8 cellular contexts compared by ENCODE assay signal in the genomic region with DNA sequence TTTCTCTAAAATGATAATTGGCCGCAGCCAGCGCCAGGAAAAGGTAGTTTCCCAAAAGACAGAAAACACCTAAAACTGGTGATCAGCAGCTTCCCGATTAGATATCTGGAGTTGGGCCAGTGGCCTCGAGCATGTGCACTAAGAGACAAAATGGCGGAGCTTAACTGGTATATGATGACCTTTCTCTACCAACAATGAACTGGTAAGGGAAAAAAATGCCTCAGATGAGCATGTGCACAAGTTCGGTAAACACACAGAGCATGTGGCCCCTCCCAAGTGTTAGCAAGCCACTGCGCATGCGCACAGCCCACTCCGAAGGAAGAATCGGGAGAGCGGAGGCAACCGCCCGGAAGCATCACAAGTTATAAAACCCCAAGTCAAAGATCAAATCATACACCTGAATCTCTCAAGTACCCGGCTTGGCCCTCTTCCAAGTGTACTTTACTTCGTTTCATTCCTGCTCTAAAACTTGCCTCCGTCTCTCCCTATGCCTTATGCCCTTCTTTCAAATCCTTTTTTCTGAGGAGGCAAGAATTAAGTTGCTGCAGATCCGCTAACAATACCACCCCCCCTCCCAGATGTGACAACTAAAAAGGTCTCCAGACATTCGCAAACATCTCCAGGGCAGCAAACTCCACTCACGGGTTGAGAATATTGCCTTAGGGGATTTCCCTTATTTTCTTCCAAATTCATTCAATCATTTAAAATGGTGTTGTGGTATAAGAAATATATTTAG. TPM values are rescaled to one million over a fixed set of nuclear protein-coding genes. Genes with fewer than 3 reads are reported as not detected.
DNase-seq lines count a peak whose midpoint lies in the region; ATAC-seq and TF ChIP-seq lines count a peak whose summit lies in the region.

No MANE protein-coding gene starts in this region.

- H3K27me3 Mint-ChIP-seq in activated CD4-positive, alpha-beta memory T cell treated with anti-CD3 and anti-CD28 coated beads for 36 hours: peaks cover 2% of the 10 kb centered on the region

- no peaks in the 10 kb centered on the region for H3K79me2 ChIP-seq in mesendoderm (ENCODE audit: control insufficient read depth, insufficient read depth, low read length)

- CTCF ChIA-PET in activated CD4-positive, alpha-beta memory T cell treated with anti-CD3 and anti-CD28 coated beads for 36 hours (lab: Charles Lee): interaction anchor here (1.0 kb wide), 1 partner anchor 13 kb away, joined by 3 read pairs; no protein-coding TSS in a partner anchor

- H3K9ac ChIP-seq in duodenal mucosa (ENCODE audit: low read depth in 1 of 2, low read length in 2 of 2): peak overlapping the region; percentile 34 to 47
- no peak overlapping the region for H3K9ac ChIP-seq in mesendoderm (ENCODE audit: low read length)

- no peak overlapping the region for H3K56ac ChIP-seq in mesendoderm (ENCODE audit: low read length)

- H3K4me3 Mint-ChIP-seq in activated CD4-positive, alpha-beta memory T cell treated with anti-CD3 and anti-CD28 coated beads for 36 hours: peak overlapping the region; percentile 76

- H4K8ac ChIP-seq in mesendoderm (ENCODE audit: low read depth, low read length): no peak overlapping the region

- peaks cover 2% of the 10 kb centered on the region for H3K36me3 Mint-ChIP-seq in activated CD4-positive, alpha-beta memory T cell treated with anti-CD3 and anti-CD28 coated beads for 36 hours

- H3K79me1 ChIP-seq in mesendoderm (ENCODE audit: low read length): no peaks in the 10 kb centered on the region

- TF ChIP-seq CTCF in AG09309 (IDR thresholded peaks at IDR 0.05; ENCODE audit: control insufficient read depth, insufficient read depth, low read depth, low read length, missing control alignments) (no peak), lower lobe of right lung (IDR thresholded peaks at IDR 0.05) (no peak)

- H3K4me1 ChIP-seq in duodenal mucosa (ENCODE audit: control insufficient read depth in 1 of 2, insufficient read depth in 2 of 2, low read length in 2 of 2) (peaks cover 12 to 13% of the 10 kb centered on the region in 2 donors), lower lobe of right lung (no peaks in the 10 kb centered on the region), mesendoderm (ENCODE audit: control insufficient read depth, low read depth, low read length) (no peaks in the 10 kb centered on the region)

- H3K4me1 Mint-ChIP-seq in activated CD4-positive, alpha-beta memory T cell treated with anti-CD3 and anti-CD28 coated beads for 36 hours (ENCODE audit: low read depth): peaks cover 13% of the 10 kb centered on the region

- H2AK5ac ChIP-seq in mesendoderm (ENCODE audit: low read length): no peak overlapping the region

- peaks cover 2% of the 10 kb centered on the region for H3K9me3 Mint-ChIP-seq in activated CD4-positive, alpha-beta memory T cell treated with anti-CD3 and anti-CD28 coated beads for 36 hours

- intact Hi-C loops in activated CD4-positive, alpha-beta memory T cell treated with anti-CD3 and anti-CD28 coated beads for 36 hours (cut with micrococcal nuclease): loop anchor here (2.0 kb wide), 1 partner anchor 14 kb away; no protein-coding TSS in a partner anchor
- intact Hi-C loops in lower lobe of right lung (cut with DNase I): no loop called here

- POLR2A ChIA-PET in activated CD4-positive, alpha-beta memory T cell treated with anti-CD3 and anti-CD28 coated beads for 36 hours (lab: Charles Lee): no interaction called here

- no peak overlapping the region for H2BK5ac ChIP-seq in mesendoderm (ENCODE audit: low read length)

- peak overlapping the region; percentile 80 for H3K27ac Mint-ChIP-seq in activated CD4-positive, alpha-beta memory T cell treated with anti-CD3 and anti-CD28 coated beads for 36 hours

- no peaks in the 10 kb centered on the region for H3K27me3 ChIP-seq in duodenal mucosa (ENCODE audit: control insufficient read depth in 1 of 2, insufficient read depth in 2 of 2, low read length in 2 of 2)
- H3K27me3 ChIP-seq in lower lobe of right lung (ENCODE audit: low read depth): no peaks in the 10 kb centered on the region
- no peaks in the 10 kb centered on the region for H3K27me3 ChIP-seq in mesendoderm (ENCODE audit: insufficient read depth, low read length, poor library complexity)

- ATAC-seq in HG03045 (IDR thresholded peaks at IDR 0.05; ENCODE audit: unreplicated experiment) (peak; percentile 66), lower lobe of right lung (peak; percentile 83 to 91), HG03432 (IDR thresholded peaks at IDR 0.05; ENCODE audit: unreplicated experiment) (no peak)

- H4K5ac ChIP-seq in mesendoderm (ENCODE audit: low read length): no peak overlapping the region

- H2BK120ac ChIP-seq in mesendoderm (ENCODE audit: low read depth, low read length): no peak overlapping the region

- H3K36me3 ChIP-seq in duodenal mucosa (ENCODE audit: control insufficient read depth in 1 of 2, insufficient read depth in 2 of 2, low read length in 2 of 2) (no peaks in the 10 kb centered on the region), lower lobe of right lung (no peaks in the 10 kb centered on the region), mesendoderm (ENCODE audit: control insufficient read depth, insufficient read depth, low read length) (no peaks in the 10 kb centered on the region)

- peak overlapping the region; percentile 39 for H3K4me3 ChIP-seq in AG09309 (ENCODE audit: control insufficient read depth, low read depth, low read length)
- H3K4me3 ChIP-seq in duodenal mucosa (ENCODE audit: low read depth in 1 of 2, low read length in 2 of 2): peak overlapping the region; percentile 64 to 72
- H3K4me3 ChIP-seq in lower lobe of right lung: peak overlapping the region; percentile 49
- no peak overlapping the region for H3K4me3 ChIP-seq in mesendoderm (ENCODE audit: low read length)

- H3K9me3 ChIP-seq in duodenal mucosa (ENCODE audit: control insufficient read depth in 1 of 2, low read length in 2 of 2) (no peaks in the 10 kb centered on the region), lower lobe of right lung (no peaks in the 10 kb centered on the region)

- H3K18ac ChIP-seq in mesendoderm (ENCODE audit: low read length): no peak overlapping the region

- DNase-seq in AG09309 (ENCODE audit: low read depth) (no peak), lower lobe of right lung (peak; percentile 89), mesendoderm (no peak)
- peak; percentile 87 for DNase-seq in activated CD4-positive, alpha-beta memory T cell treated with anti-CD3 and anti-CD28 coated beads for 36 hours
- DNase-seq in stimulated activated CD4-positive, alpha-beta T cell treated with anti-CD3 and anti-CD28 coated beads, Interleukin-4, amount 100 ng/mL, for 48 hours (ENCODE audit: low read depth in 2 of 2): peak; percentile 71 to 74

- WGBS in mesendoderm (ENCODE audit: extremely low coverage, insufficient coverage, low lambda C conversion rate): no CpG with 5 or more reads among the region's 19 CpGs

- no peak overlapping the region for H2BK15ac ChIP-seq in mesendoderm (replicated peaks; ENCODE audit: low read depth)

- H3K4me2 ChIP-seq in mesendoderm (ENCODE audit: low read length): no peak overlapping the region

- no peak overlapping the region for H3K4ac ChIP-seq in mesendoderm (ENCODE audit: low read depth, low read length)

- H3K23ac ChIP-seq in mesendoderm (ENCODE audit: low read length): no peak overlapping the region

- H3K27ac ChIP-seq in duodenal mucosa (ENCODE audit: low read depth, low read length) (no peak overlapping the region), lower lobe of right lung (no peak overlapping the region), mesendoderm (ENCODE audit: low read depth, low read length) (no peak overlapping the region)

RNA-seq across cellular contexts. Expression of a gene that starts 15.0 kb away (rescaled TPM):
- 10 to 100 TPM; 87.2 to 92.3 TPM for total RNA-seq in activated CD4-positive, alpha-beta memory T cell treated with anti-CD3 and anti-CD28 coated beads for 36 hours
- 94.9 TPM for total RNA-seq in lower lobe of right lung
- 73.2 TPM for polyA plus RNA-seq in mesendoderm (2013, experiment 1 of 2)
- 73.4 TPM for polyA plus RNA-seq in mesendoderm (2013, experiment 2 of 2)

RNA-seq across cellular contexts. Expression of a gene that starts 31.5 kb away (rescaled TPM):
- 10 to 100 TPM; 24.8 to 26.3 TPM for total RNA-seq in activated CD4-positive, alpha-beta memory T cell treated with anti-CD3 and anti-CD28 coated beads for 36 hours
- 55.3 TPM for total RNA-seq in lower lobe of right lung
- polyA plus RNA-seq in mesendoderm (2013, experiment 1 of 2): 11.8 TPM
- 12.6 TPM for polyA plus RNA-seq in mesendoderm (2013, experiment 2 of 2)

Comparison
In these comparisons a context has a peak if more than half of its experiments do, and no peak if none do; other contexts are left out.
1. DNase-seq: peak in activated CD4-positive, alpha-beta memory T cell treated with anti-CD3 and anti-CD28 coated beads for 36 hours (single experiment), lower lobe of right lung (single experiment) and stimulated activated CD4-positive, alpha-beta T cell treated with anti-CD3 and anti-CD28 coated beads, Interleukin-4, amount 100 ng/mL, for 48 hours (2 of 2); none in AG09309 (single experiment) and mesendoderm (single experiment).